In the genomic region with DNA sequence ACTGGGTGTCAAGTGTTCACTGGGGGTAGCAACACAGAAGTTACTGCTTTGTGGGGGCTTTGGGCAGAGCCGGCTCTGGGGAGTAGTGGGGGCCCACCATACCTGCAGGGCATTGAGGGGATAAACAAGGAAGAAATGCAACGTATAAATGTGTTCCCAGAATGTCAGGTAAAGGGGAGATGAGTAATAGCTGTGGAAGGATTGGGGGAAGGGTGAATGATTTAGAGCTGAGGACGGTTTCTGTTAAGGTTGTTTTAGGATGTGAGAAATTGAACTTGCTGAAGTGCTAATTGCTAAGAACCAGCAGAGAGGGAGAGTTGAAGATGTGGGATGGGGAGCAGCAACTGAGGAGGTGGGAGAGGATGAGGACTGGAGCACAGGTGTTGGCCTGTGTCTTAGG, we compare ENCODE assay signal across 16 cellular contexts. TPM values are rescaled to one million over a fixed set of nuclear protein-coding genes. Genes with fewer than 3 reads are reported as not detected.
DNase-seq lines count a peak whose midpoint lies in the region; ATAC-seq and TF ChIP-seq lines count a peak whose summit lies in the region.
"Had no signal": no experiment of that assay in that cellular context is flagged by ENCODE, and none has a peak within 500 bp of the region (broad histone marks: within the 10 kb centered on the region; RNA-seq: fewer than 3 reads in every experiment).

No MANE protein-coding gene starts in this region.

- no peak for TF ChIP-seq POLR2A in suprapubic skin (IDR thresholded peaks at IDR 0.05)

- no peak for DNase-seq in H9
- DNase-seq in RWPE2 (ENCODE audit: low spot score) = no peak
- DNase-seq in endodermal cell = no peak
- no peak for DNase-seq in osteoblast (ENCODE audit: insufficient read length, low spot score, missing footprints)
- no peak for DNase-seq in suprapubic skin (ENCODE audit: low spot score in 2 of 2)
- no peak for DNase-seq in NCI-H345 (lab: John Stamatoyannopoulos, UW)
- DNase-seq: DMS79, NCI-H1105 treated with DMSO at 0.1 percent for 48 hours, NCI-H1694 treated with DMSO at 0.1 percent for 48 hours, NCI-H510A treated with DMSO at 0.1 percent for 48 hours, NCI-H774, SJCRH30 had no signal

- H4K91ac ChIP-seq in H9 (ENCODE audit: insufficient read length, low read depth, low read length) = no peak overlapping the region

- H2AK5ac ChIP-seq in H9 (ENCODE audit: insufficient read length, low read length) = no peak overlapping the region

- H3K79me2 ChIP-seq in H9 (ENCODE audit: insufficient read depth, low read length) (no peaks in the 10 kb centered on the region), osteoblast (ENCODE audit: insufficient read depth, low read length) (peaks cover 8% of the 10 kb centered on the region)

- H3K9me3 ChIP-seq in H9 (ENCODE audit: control insufficient read depth, low read depth, low read length) (no peaks in the 10 kb centered on the region), RWPE2 (ENCODE audit: severe bottlenecking) (no peaks in the 10 kb centered on the region), endodermal cell (ENCODE audit: control insufficient read depth, low read length) (no peaks in the 10 kb centered on the region), osteoblast (ENCODE audit: low read depth, low read length) (no peaks in the 10 kb centered on the region), suprapubic skin (no peaks in the 10 kb centered on the region)
- H3K9me3 ChIP-seq: BLaER1 treated with 17β-estradiol and CSF1 and Interleukin-3, amounts not matched to agents 10 nM and 100 nM; HAP-1; SJCRH30 had no signal

- H3K36me3 Mint-ChIP-seq in H9 (ENCODE audit: insufficient read depth in 1 of 3, low read depth in 3 of 3) (peaks cover 3 to 26% (median 8%) of the 10 kb centered on the region in 3 experiments; a peak in 5 of 7 replicates), endodermal cell (ENCODE audit: low read depth) (no peaks in the 10 kb centered on the region)

- no peak overlapping the region for H3K4me2 ChIP-seq in H9 (ENCODE audit: insufficient read depth, insufficient read length, low read length)
- no peak overlapping the region for H3K4me2 ChIP-seq in osteoblast (ENCODE audit: insufficient read depth, low read length)

- peak overlapping the region in 2 of 3 experiments; percentile 7 to 25; a peak in 3 of 7 replicates for H3K27ac Mint-ChIP-seq in H9
- H3K27ac Mint-ChIP-seq in endodermal cell = peak overlapping the region; percentile 6

- H2BK120ac ChIP-seq in H9 (ENCODE audit: low read depth, low read length, poor library complexity, severe bottlenecking) = no peak overlapping the region

- H3K9me3 Mint-ChIP-seq in H9 = no peaks in the 10 kb centered on the region; a peak in 1 of 5 replicates
- no peaks in the 10 kb centered on the region for H3K9me3 Mint-ChIP-seq in endodermal cell

- 0 out of 2 replicates have a peak, but pooled peaks cover 1% of the 10 kb centered on the region for H3K36me3 ChIP-seq in RWPE2 (ENCODE audit: low read depth)
- H3K36me3 ChIP-seq in endodermal cell (ENCODE audit: control insufficient read depth, insufficient read depth, low read length) = no peaks in the 10 kb centered on the region
- H3K36me3 ChIP-seq in osteoblast (ENCODE audit: insufficient read depth, low read length) = no peaks in the 10 kb centered on the region
- no peaks in the 10 kb centered on the region for H3K36me3 ChIP-seq in suprapubic skin
- H3K36me3 ChIP-seq: HAP-1, SJCRH30 had no signal

- no peak overlapping the region for H3K4me3 ChIP-seq in RWPE2 (ENCODE audit: severe bottlenecking)
- no peak overlapping the region for H3K4me3 ChIP-seq in endodermal cell (ENCODE audit: low read length)
- no peak overlapping the region for H3K4me3 ChIP-seq in osteoblast (ENCODE audit: insufficient read depth, low read length)
- H3K4me3 ChIP-seq in suprapubic skin = no peak overlapping the region
- H3K4me3 ChIP-seq: BLaER1 treated with 17β-estradiol and CSF1 and Interleukin-3, amounts not matched to agents 10 nM and 100 nM; HAP-1; K562; SJCRH30 had no signal

- no peak overlapping the region for H3K18ac ChIP-seq in H9 (ENCODE audit: insufficient read length, low read depth, low read length)

- H2BK20ac ChIP-seq in H9 (ENCODE audit: low read depth, low read length, poor library complexity, severe bottlenecking) = no peak overlapping the region

- ATAC-seq in RWPE2 (ENCODE audit: low read depth) (peak; percentile 47), HG03097 (IDR thresholded peaks at IDR 0.05; ENCODE audit: low FRiP score, unreplicated experiment) (no peak)

- no peak overlapping the region for H3K56ac ChIP-seq in H9 (ENCODE audit: insufficient read length, low read depth, low read length)

- H2BK15ac ChIP-seq in H9 (ENCODE audit: low read depth, low read length) = no peak overlapping the region

- H4K5ac ChIP-seq in H9 (ENCODE audit: insufficient read length, low read depth, low read length) = no peak overlapping the region

- no peak overlapping the region for H3K9ac ChIP-seq in H9 (ENCODE audit: extremely low read depth, insufficient read length, low read length)
- H3K9ac ChIP-seq in endodermal cell (ENCODE audit: extremely low read depth, low read length, poor library complexity, severe bottlenecking) = no peak overlapping the region
- H3K9ac ChIP-seq: BLaER1 treated with 17β-estradiol and CSF1 and Interleukin-3, amounts not matched to agents 10 nM and 100 nM had no signal

- no peak for TF ChIP-seq EP300 in suprapubic skin (IDR thresholded peaks at IDR 0.05)

- no peak overlapping the region for H4K8ac ChIP-seq in H9 (replicated peaks; ENCODE audit: insufficient read length, low read depth, low read length)

- no peak overlapping the region for H2BK5ac ChIP-seq in H9 (ENCODE audit: insufficient read length, low read length)

- no CpG with 5 or more reads among the region's 3 CpGs for WGBS in H9 (ENCODE audit: extremely low coverage, insufficient read length, low lambda C conversion rate)
- WGBS in endodermal cell (ENCODE audit: insufficient coverage in 1 of 2, insufficient read length in 1 of 2), 2 experiments = 63 to 67% methylated on average over 3 of the region's 3 CpGs
- 73% methylated on average over 3 of the region's 3 CpGs for WGBS in suprapubic skin

- TF ChIP-seq CTCF in H9 (conservative IDR thresholded peaks at IDR 0.05) (no peak), RWPE2 (IDR thresholded peaks at IDR 0.05; ENCODE audit: poor library complexity, severe bottlenecking) (no peak), endodermal cell (conservative IDR thresholded peaks at IDR 0.05) (no peak), osteoblast (IDR thresholded peaks at IDR 0.05; ENCODE audit: extremely low read depth, low read depth, low read length) (no peak), suprapubic skin (IDR thresholded peaks at IDR 0.05) (no peak)

- no peaks in the 10 kb centered on the region for H4K20me1 ChIP-seq in H9 (ENCODE audit: control insufficient read depth, insufficient read depth, insufficient read length)
- H4K20me1 ChIP-seq in osteoblast (ENCODE audit: insufficient read depth, low read length) = no peaks in the 10 kb centered on the region

- no peaks in the 10 kb centered on the region for H3K23me2 ChIP-seq in H9 (ENCODE audit: insufficient read length, low read depth, low read length, poor library complexity, severe bottlenecking)

- H3K27me3 Mint-ChIP-seq in H9 (ENCODE audit: low read depth) = no peaks in the 10 kb centered on the region
- no peaks in the 10 kb centered on the region for H3K27me3 Mint-ChIP-seq in endodermal cell (ENCODE audit: insufficient read depth)

- no peak overlapping the region for H3K14ac ChIP-seq in H9 (ENCODE audit: insufficient read depth, low read length)

- H3K23ac ChIP-seq in H9 (ENCODE audit: insufficient read length, low read depth, low read length) = no peak overlapping the region

- H3K27ac ChIP-seq in H9 (ENCODE audit: insufficient read length, low read depth, low read length) (no peak overlapping the region), RWPE2 (ENCODE audit: poor library complexity, severe bottlenecking) (no peak overlapping the region), endodermal cell (ENCODE audit: low read depth, low read length) (no peak overlapping the region), osteoblast (ENCODE audit: low read depth, low read length) (peak overlapping the region; percentile 1), suprapubic skin (no peak overlapping the region)
- H3K27ac ChIP-seq: BLaER1 treated with 17β-estradiol and CSF1 and Interleukin-3, amounts not matched to agents 10 nM and 100 nM; SJCRH30 had no signal

- H3K79me1 ChIP-seq in H9 (ENCODE audit: insufficient read depth, low read depth, low read length, poor library complexity, severe bottlenecking) = no peaks in the 10 kb centered on the region

- H3K4ac ChIP-seq in H9 (ENCODE audit: low read depth, low read length) = no peak overlapping the region

- H3K4me1 Mint-ChIP-seq in H9 (peaks cover 35 to 47% of the 10 kb centered on the region in 2 experiments), endodermal cell (peaks cover 26% of the 10 kb centered on the region)

- H2BK12ac ChIP-seq in H9 (ENCODE audit: insufficient read length, low read depth, low read length) = no peak overlapping the region

- no peak overlapping the region for H3T11ph ChIP-seq in H9 (ENCODE audit: low read length)

- H2AFZ ChIP-seq in H9 (ENCODE audit: low read length) (no peak overlapping the region), osteoblast (ENCODE audit: low read length) (no peak overlapping the region)

- H3K4me3 Mint-ChIP-seq in H9 (no peak overlapping the region), endodermal cell (no peak overlapping the region)

- H3K4me1 ChIP-seq in H9 (ENCODE audit: insufficient read depth, low read length) (no peaks in the 10 kb centered on the region), RWPE2 (ENCODE audit: insufficient read depth, poor library complexity, severe bottlenecking) (peaks cover 13% of the 10 kb centered on the region), endodermal cell (ENCODE audit: control insufficient read depth, insufficient read depth, low read length) (no peaks in the 10 kb centered on the region), osteoblast (ENCODE audit: insufficient read depth, low read length) (peaks cover 26% of the 10 kb centered on the region), suprapubic skin (no peaks in the 10 kb centered on the region)
- H3K4me1 ChIP-seq: HAP-1 had no signal

- H3K27me3 ChIP-seq in H9 (ENCODE audit: insufficient read depth, low read length) = no peaks in the 10 kb centered on the region
- H3K27me3 ChIP-seq in RWPE2 (ENCODE audit: insufficient read depth, poor library complexity, severe bottlenecking) = no peaks in the 10 kb centered on the region
- H3K27me3 ChIP-seq in endodermal cell (ENCODE audit: control insufficient read depth, insufficient read depth, low read length, poor library complexity, severe bottlenecking) = no peaks in the 10 kb centered on the region
- no peaks in the 10 kb centered on the region for H3K27me3 ChIP-seq in osteoblast (ENCODE audit: insufficient read depth, low read length)
- H3K27me3 ChIP-seq in suprapubic skin = no peaks in the 10 kb centered on the region
- H3K27me3 ChIP-seq: BLaER1 treated with 17β-estradiol and CSF1 and Interleukin-3, amounts not matched to agents 10 nM and 100 nM; SJCRH30 had no signal

RNA-seq across cellular contexts. Expression of a gene that starts 10.7 kb away (rescaled TPM):
- total RNA-seq in H9 (2021) (23.9 and 24.2 TPM in 2 replicates), endodermal cell (10 to 100 TPM; 10.9 to 17.2 TPM), osteoblast (6.8 and 9.0 TPM in 2 replicates), suprapubic skin (not detected)
- polyA plus RNA-seq in endodermal cell (2013, experiment 1 of 2) = 14.9 TPM
- polyA plus RNA-seq in endodermal cell (2013, experiment 2 of 2) = 14.2 TPM

RNA-seq across cellular contexts. Expression of a gene that starts 36.9 kb away (rescaled TPM):
- total RNA-seq in H9 (2021) (94.2 and 94.4 TPM in 2 replicates), endodermal cell (100 to 1,000 TPM in 1 of 2 donors, 10 to 100 TPM in 1; 61.0 to 107 TPM), osteoblast (7.2 and 8.8 TPM in 2 replicates), suprapubic skin (1 to 10 TPM; 5.8 to 7.5 (median 6.9) TPM)
- 54.3 TPM for polyA plus RNA-seq in endodermal cell (2013, experiment 1 of 2)
- 54.6 TPM for polyA plus RNA-seq in endodermal cell (2013, experiment 2 of 2)

RNA-seq across cellular contexts. Expression of a gene that starts 58.9 kb away (rescaled TPM):
- total RNA-seq in H9 (2021) (0.50 and 0.57 TPM in 2 replicates), endodermal cell (1 to 10 TPM; 1.1 to 3.7 TPM), osteoblast (4.7 and 5.0 TPM in 2 replicates), suprapubic skin (10 to 100 TPM in 1 of 4 donors, 1 to 10 TPM in 3; 3.0 to 23.3 (median 5.2) TPM)
- polyA plus RNA-seq in endodermal cell (2013, experiment 1 of 2) = 0.71 TPM
- 2.0 TPM for polyA plus RNA-seq in endodermal cell (2013, experiment 2 of 2)
